ENCODE assay signal across 9 cellular contexts in the genomic region with DNA sequence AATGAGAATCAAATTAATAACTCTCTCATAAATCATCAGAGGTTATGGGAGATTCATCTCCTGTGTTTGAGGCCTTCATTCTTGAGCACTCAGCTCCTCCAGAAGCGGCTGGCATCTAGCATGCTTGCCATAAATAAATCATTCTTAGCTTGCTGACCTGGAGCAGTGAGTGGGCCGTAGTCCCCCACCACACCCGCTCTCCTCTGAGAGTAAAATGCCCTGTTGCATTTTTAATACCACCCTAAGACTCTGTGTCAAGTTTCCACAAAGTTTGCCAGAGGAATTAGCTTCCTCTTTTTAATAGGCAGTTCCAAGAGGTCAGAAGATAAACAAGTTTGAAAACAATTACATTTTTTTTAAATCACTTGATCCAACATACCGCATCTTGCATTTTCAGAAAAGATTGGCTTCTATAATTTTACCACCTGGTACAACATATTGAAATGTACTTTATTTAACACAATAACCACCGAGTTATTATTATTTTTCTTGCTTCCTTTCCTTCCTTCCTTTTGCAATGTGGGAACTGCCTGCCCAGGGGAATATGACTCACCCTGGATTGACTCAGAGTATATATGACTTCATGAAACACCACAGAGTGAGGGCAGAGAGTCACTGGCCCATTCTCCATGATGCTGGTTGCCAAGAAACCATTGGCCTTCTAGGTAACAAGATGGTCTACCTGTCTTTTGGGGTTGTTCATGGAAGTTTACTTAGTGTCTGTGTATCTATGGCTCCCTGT. TPM values are rescaled to one million over a fixed set of nuclear protein-coding genes. Genes with fewer than 3 reads are reported as not detected.
A peak's percentile ranks its signal among the peaks of the same experiment; 100 is the strongest.
DNase-seq lines count a peak whose midpoint lies in the region; ATAC-seq and TF ChIP-seq lines count a peak whose summit lies in the region.
"Had no signal": no experiment of that assay in that cellular context is flagged by ENCODE, and none has a peak within 500 bp of the region (broad histone marks: within the 10 kb centered on the region; RNA-seq: fewer than 3 reads in every experiment).

No MANE protein-coding gene starts in this region.

- H3K4me2 ChIP-seq in IMR-90 (ENCODE audit: low read depth, low read length) (no peak overlapping the region), mesenchymal stem cell (ENCODE audit: low read length, poor library complexity, severe bottlenecking) (no peak overlapping the region)

- H2BK5ac ChIP-seq in IMR-90 (ENCODE audit: low read depth, low read length, poor library complexity, severe bottlenecking), result no peak overlapping the region
- H2BK5ac ChIP-seq in mesenchymal stem cell (ENCODE audit: low read depth, low read length, poor library complexity, severe bottlenecking), result no peak overlapping the region

- no peak overlapping the region for H4K5ac ChIP-seq in IMR-90 (ENCODE audit: low read depth, low read length)

- POLR2A ChIA-PET in IMR-90 (lab: Charles Lee; ENCODE audit: unreplicated experiment) (no interaction called here), MCF 10A (lab: Yijun Ruan, JAX) (interaction anchor here (0.9 to 1.0 kb wide), 3 partner anchors 10 to 570 kb away, joined by 3 read pairs; no protein-coding TSS in a partner anchor)

- TF ChIP-seq POLR2A in IMR-90 (IDR thresholded peaks at IDR 0.05; ENCODE audit: low read depth, low read length), result no peak

- in situ Hi-C loops in ACHN (cut with HindIII; ENCODE audit: low pct_ligation_motif_present, low pct_unique_long_range_greater_than_20kb, low sequenced_read_pairs) (no loop called here), IMR-90 (cut with MboI; ENCODE audit: low sequenced_read_pairs) (no loop called here)

- dilution Hi-C loops in IMR-90 (cut with HindIII; ENCODE audit: low sequenced_read_pairs, unreplicated experiment), result no loop called here

- H2BK12ac ChIP-seq in mesenchymal stem cell (ENCODE audit: low read length in 2 of 2), result no peak overlapping the region

- H2BK15ac ChIP-seq in IMR-90 (ENCODE audit: low read depth, low read length) (no peak overlapping the region), mesenchymal stem cell (ENCODE audit: low read depth, poor library complexity, severe bottlenecking) (no peak overlapping the region)

- H3K56ac ChIP-seq in IMR-90 (ENCODE audit: extremely low read depth, insufficient read depth, low read length), result no peak overlapping the region

- no peak overlapping the region for H2AK9ac ChIP-seq in IMR-90 (replicated peaks; ENCODE audit: low read depth, low read length, poor library complexity)

- H3K9me3 Mint-ChIP-seq in MCF 10A (ENCODE audit: unreplicated experiment), result no peaks in the 10 kb centered on the region

- ATAC-seq in IMR-90 (ENCODE audit: low read depth) (peak; percentile 73), GM21529 (IDR thresholded peaks at IDR 0.05; ENCODE audit: unreplicated experiment) (no peak), GM18909 (IDR thresholded peaks at IDR 0.05; ENCODE audit: poor library complexity, unreplicated experiment) (no peak)

- no peak overlapping the region for H2AFZ ChIP-seq in IMR-90 (replicated peaks; ENCODE audit: low read length, poor library complexity)
- no peak overlapping the region for H2AFZ ChIP-seq in mesenchymal stem cell (ENCODE audit: low read depth, low read length)

- H3K4me3 Mint-ChIP-seq in MCF 10A (ENCODE audit: unreplicated experiment), result no peak overlapping the region
- H3K4me3 Mint-ChIP-seq: activated naive CD8-positive, alpha-beta T cell had no signal

- no peak overlapping the region for H4K8ac ChIP-seq in IMR-90 (ENCODE audit: low read depth in 2 of 2, low read length in 2 of 2)
- no peak overlapping the region for H4K8ac ChIP-seq in mesenchymal stem cell (ENCODE audit: low read length)

- peaks cover 6% of the 10 kb centered on the region for H3K4me1 Mint-ChIP-seq in MCF 10A (ENCODE audit: insufficient read depth, unreplicated experiment)

- H3K79me1 ChIP-seq in IMR-90 (ENCODE audit: low read depth in 1 of 2, low read length in 2 of 2), result no peaks in the 10 kb centered on the region
- H3K79me1 ChIP-seq in mesenchymal stem cell (replicated peaks; ENCODE audit: low read length, poor library complexity, severe bottlenecking), result no peaks in the 10 kb centered on the region

- H2BK120ac ChIP-seq in IMR-90 (ENCODE audit: low read depth, low read length) (no peak overlapping the region), mesenchymal stem cell (ENCODE audit: low read depth, low read length) (no peak overlapping the region)

- H2AK5ac ChIP-seq in IMR-90 (ENCODE audit: low read depth, low read length) (no peak overlapping the region), mesenchymal stem cell (ENCODE audit: low read length, severe bottlenecking) (no peak overlapping the region)

- H4K91ac ChIP-seq in IMR-90 (ENCODE audit: insufficient read depth, low read depth, low read length) (no peak overlapping the region), mesenchymal stem cell (ENCODE audit: low read length) (no peak overlapping the region)

- no peak overlapping the region for H3K4me3 ChIP-seq in IMR-90 (ENCODE audit: insufficient read depth, low read depth, low read length)
- no peak overlapping the region for H3K4me3 ChIP-seq in mesenchymal stem cell (ENCODE audit: insufficient read depth in 1 of 2, low read depth in 1 of 2, low read length in 2 of 2)

- H3K27me3 ChIP-seq in IMR-90 (ENCODE audit: control insufficient read depth, insufficient read depth, low read length), result no peaks in the 10 kb centered on the region
- H3K27me3 ChIP-seq in mesenchymal stem cell (ENCODE audit: control insufficient read depth in 1 of 2, insufficient read depth in 1 of 2, low read length in 2 of 2), result no peaks in the 10 kb centered on the region

- no peak overlapping the region for H3K18ac ChIP-seq in IMR-90 (ENCODE audit: low read depth, low read length)
- H3K18ac ChIP-seq in mesenchymal stem cell (ENCODE audit: low read depth in 1 of 2, low read length in 2 of 2), result no peak overlapping the region

- H3K27ac ChIP-seq in IMR-90 (ENCODE audit: insufficient read depth, low read length), result no peak overlapping the region
- H3K27ac ChIP-seq in mesenchymal stem cell (ENCODE audit: low read length, poor library complexity, severe bottlenecking), result peak overlapping the region; percentile 49

- H3K9me1 ChIP-seq in IMR-90 (ENCODE audit: insufficient read depth, low read length), result no peaks in the 10 kb centered on the region

- no peak overlapping the region for H2BK20ac ChIP-seq in IMR-90 (ENCODE audit: low read depth, low read length)

- DNase-seq in ACHN, result peak; percentile 69
- peak; percentile 74 for DNase-seq in IMR-90
- DNase-seq in MCF 10A (ENCODE audit: unreplicated experiment), result peak; percentile 90
- peak; percentile 90 for DNase-seq in mesenchymal stem cell
- no peak for DNase-seq in GDM1 (lab: John Stamatoyannopoulos, UW)
- DNase-seq in NCI-H2171 (lab: John Stamatoyannopoulos, UW), result no peak

- H3K27me3 Mint-ChIP-seq in MCF 10A (ENCODE audit: insufficient read depth, unreplicated experiment), result no peaks in the 10 kb centered on the region

- TF ChIP-seq CTCF in IMR-90 (conservative IDR thresholded peaks at IDR 0.05; ENCODE audit: low read depth, low read length), result no peak
- no peak for TF ChIP-seq CTCF in MCF 10A (IDR thresholded peaks at IDR 0.05; ENCODE audit: unreplicated experiment)

- H3K36me3 ChIP-seq in IMR-90 (ENCODE audit: control insufficient read depth, insufficient read depth, low read length) (no peaks in the 10 kb centered on the region), mesenchymal stem cell (ENCODE audit: control insufficient read depth in 1 of 2, insufficient read depth in 2 of 2, low read depth in 1 of 2, low read length in 2 of 2) (no peaks in the 10 kb centered on the region)

- CTCF ChIA-PET in IMR-90 (lab: Yijun Ruan, JAX) (no interaction called here), MCF 10A (lab: Yijun Ruan, JAX) (interaction anchor here (0.6 to 0.9 kb wide), 4 partner anchors 50 to 366 kb away, joined by 3 to 6 read pairs (median 3); no protein-coding TSS in a partner anchor)

- intact Hi-C loops in IMR-90 (cut with micrococcal nuclease), result no loop called here
- intact Hi-C loops in MCF 10A (cut with micrococcal nuclease), result no loop called here

- H3K23ac ChIP-seq in IMR-90 (ENCODE audit: low read depth, low read length), result no peak overlapping the region
- no peak overlapping the region for H3K23ac ChIP-seq in mesenchymal stem cell (ENCODE audit: low read length in 2 of 2)

- H3K9me3 ChIP-seq in IMR-90 (ENCODE audit: control insufficient read depth, insufficient read depth, low read length) (no peaks in the 10 kb centered on the region), mesenchymal stem cell (ENCODE audit: control insufficient read depth, low read length) (no peaks in the 10 kb centered on the region)

- WGBS in IMR-90 (ENCODE audit: extremely low coverage in 2 of 2, insufficient read length in 1 of 2), 2 experiments, result no CpG with 5 or more reads among the region's 5 CpGs
- WGBS in mesenchymal stem cell, result 25% methylated on average over 5 of the region's 5 CpGs

- TF ChIP-seq RAD21 in IMR-90 (IDR thresholded peaks at IDR 0.05; ENCODE audit: low read length), result no peak

- H3K14ac ChIP-seq in IMR-90 (replicated peaks; ENCODE audit: low read depth, low read length) (no peak overlapping the region), mesenchymal stem cell (ENCODE audit: low read length in 2 of 2) (no peak overlapping the region)

- no peaks in the 10 kb centered on the region for H3K36me3 Mint-ChIP-seq in MCF 10A (ENCODE audit: insufficient read depth, unreplicated experiment)
- H3K36me3 Mint-ChIP-seq: activated naive CD8-positive, alpha-beta T cell had no signal

- no peak overlapping the region for H3K9ac ChIP-seq in IMR-90 (ENCODE audit: low read depth, low read length)
- H3K9ac ChIP-seq in mesenchymal stem cell (ENCODE audit: low read length), result peak overlapping the region; percentile 49

- H3K4ac ChIP-seq in IMR-90 (ENCODE audit: low read depth, low read length) (no peak overlapping the region), mesenchymal stem cell (ENCODE audit: low read depth in 1 of 2, low read length in 2 of 2) (no peak overlapping the region)

- H3K4me1 ChIP-seq in IMR-90 (ENCODE audit: control insufficient read depth, insufficient read depth, low read length) (no peaks in the 10 kb centered on the region), mesenchymal stem cell (ENCODE audit: control insufficient read depth, insufficient read depth, low read depth, low read length) (no peaks in the 10 kb centered on the region)

- peak overlapping the region; percentile 51 for H3K27ac Mint-ChIP-seq in MCF 10A (ENCODE audit: low read depth, unreplicated experiment)
- H3K27ac Mint-ChIP-seq: activated naive CD8-positive, alpha-beta T cell had no signal

- no peaks in the 10 kb centered on the region for H4K20me1 ChIP-seq in IMR-90 (ENCODE audit: insufficient read depth, low read length)

- BruUV-seq in IMR-90 (replicated peaks; lab: Mats Ljungman, UMichigan) (no TSS peak), MCF 10A (replicated peaks; lab: Mats Ljungman, UMichigan) (no TSS peak)

TF ChIP-seq in IMR-90, 13 proteins besides CTCF, POLR2A, EP300 and RAD21 (continues in another document):
- TF ChIP-seq RCOR1 (IDR thresholded peaks at IDR 0.05; ENCODE audit: insufficient replicate concordance, low read length) (no peak), CHD1 (IDR thresholded peaks at IDR 0.05; ENCODE audit: low read depth, low read length) (no peak)

RNA-seq across cellular contexts. Expression of a gene that starts 29.4 kb away (rescaled TPM):
- total RNA-seq in IMR-90 (2012; rRNA removed), result not detected in 2 replicates
- not detected in 2 replicates for polyA plus RNA-seq in IMR-90 (2012; rRNA removed)
- not detected in 2 replicates for polyA plus RNA-seq in IMR-90 (2012; cell fraction: cytosol; rRNA removed)
- not detected in 2 replicates for polyA plus RNA-seq in IMR-90 (2012; cell fraction: nucleus; rRNA removed; ENCODE audit: low replicate concordance)
- not detected in 2 replicates for total RNA-seq in MCF 10A (2022)
- not detected for polyA plus RNA-seq in mesenchymal stem cell (2013, experiment 1 of 2)
- polyA plus RNA-seq in mesenchymal stem cell (2013, experiment 2 of 2), result 0.01 TPM

Comparison
In these comparisons a context has a peak if more than half of its experiments do, and no peak if none do; other contexts are left out.
1. DNase-seq: peak in ACHN (single experiment), IMR-90 (single experiment), MCF 10A (single experiment) and mesenchymal stem cell (single experiment); none in GDM1 (single experiment) and NCI-H2171 (single experiment).